ENCODE assay signal across 26 cellular contexts in genomic region chr7:90719159-90719558, GRCh38.
DNase-seq lines count a peak whose midpoint lies in the region; ATAC-seq and TF ChIP-seq lines count a peak whose summit lies in the region.
"Had no signal": no experiment of that assay in that cellular context is flagged by ENCODE, and none has a peak within 500 bp of the region (broad histone marks: within the 10 kb centered on the region; RNA-seq: fewer than 3 reads in every experiment).

No MANE protein-coding gene starts in this region.

- H3K4me3 ChIP-seq in A673 (ENCODE audit: low read depth, low read length, poor library complexity, severe bottlenecking) (no peak overlapping the region), KMS-11 (IDR thresholded peaks at IDR 0.05; ENCODE audit: insufficient read depth, low read depth, low read length) (no peak overlapping the region), endocrine pancreas (ENCODE audit: control insufficient read depth, insufficient read depth, low read length) (peak overlapping the region; percentile 61), HAP-1 (no peak overlapping the region)
- H3K4me3 ChIP-seq: K562, MG63, upper lobe of right lung had no signal

- no peak for TF ChIP-seq CTCF in A673 (conservative IDR thresholded peaks at IDR 0.05; ENCODE audit: low read depth, low read length)
- TF ChIP-seq CTCF in KMS-11 (conservative IDR thresholded peaks at IDR 0.05; ENCODE audit: low read depth, low read length): no peak
- no peak for TF ChIP-seq CTCF in nephron (IDR thresholded peaks at IDR 0.05; ENCODE audit: unreplicated experiment in 3 of 3)

- no peaks in the 10 kb centered on the region for H3K9me3 ChIP-seq in A673 (ENCODE audit: low read depth, low read length, poor library complexity, severe bottlenecking)
- no peaks in the 10 kb centered on the region for H3K9me3 ChIP-seq in endocrine pancreas (ENCODE audit: control insufficient read depth, low read length)
- no peaks in the 10 kb centered on the region for H3K9me3 ChIP-seq in HAP-1
- H3K9me3 ChIP-seq: MG63, neutrophil, upper lobe of right lung had no signal

- H3K27me3 ChIP-seq in A673 (replicated peaks; ENCODE audit: insufficient read depth, low read depth, low read length, poor library complexity) (no peaks in the 10 kb centered on the region), KMS-11 (ENCODE audit: insufficient read depth, low read depth) (no peaks in the 10 kb centered on the region), endocrine pancreas (ENCODE audit: control insufficient read depth, insufficient read depth, low read length) (no peaks in the 10 kb centered on the region), HAP-1 (ENCODE audit: low read depth) (no peaks in the 10 kb centered on the region)
- H3K27me3 ChIP-seq: MG63, neutrophil, upper lobe of right lung had no signal

- H4K20me1 ChIP-seq in KMS-11 (ENCODE audit: insufficient read depth): no peaks in the 10 kb centered on the region

- no peak for ATAC-seq in esophagus mucosa
- no peak for ATAC-seq in HG03139 (IDR thresholded peaks at IDR 0.05; ENCODE audit: unreplicated experiment)
- ATAC-seq: K562, upper lobe of right lung had no signal

- no peak overlapping the region for H3K4me3 Mint-ChIP-seq in nephron
- H3K4me3 Mint-ChIP-seq: activated naive CD8-positive, alpha-beta T cell treated with anti-CD3 and anti-CD28 coated beads, Interleukin-2, amount 10 ng/mL, durations not matched to agents 7 days and 5 days had no signal

- H3K36me3 ChIP-seq in A673 (ENCODE audit: insufficient read depth, low read length, poor library complexity, severe bottlenecking) (no peaks in the 10 kb centered on the region), KMS-11 (ENCODE audit: insufficient read depth) (no peaks in the 10 kb centered on the region), endocrine pancreas (ENCODE audit: control insufficient read depth, insufficient read depth, low read length) (no peaks in the 10 kb centered on the region), HAP-1 (replicated peaks) (no peaks in the 10 kb centered on the region)
- H3K36me3 ChIP-seq: MG63, neutrophil, upper lobe of right lung had no signal

- H3K9me3 Mint-ChIP-seq in nephron: no peaks in the 10 kb centered on the region
- H3K9me3 Mint-ChIP-seq: activated naive CD8-positive, alpha-beta T cell treated with anti-CD3 and anti-CD28 coated beads, Interleukin-2, amount 10 ng/mL, durations not matched to agents 7 days and 5 days had no signal

- H3K27ac Mint-ChIP-seq in nephron: peak overlapping the region; percentile 28 to 40 (median 37)
- H3K27ac Mint-ChIP-seq: activated naive CD8-positive, alpha-beta T cell treated with anti-CD3 and anti-CD28 coated beads, Interleukin-2, amount 10 ng/mL, durations not matched to agents 7 days and 5 days had no signal

- peak overlapping the region; percentile 99 for H3K4me2 ChIP-seq in KMS-11

- intact Hi-C loops in A673 (cut with micrococcal nuclease; ENCODE audit: unreplicated experiment): no loop called here

- in situ Hi-C loops in HAP-1 (cut with MboI; ENCODE audit: low sequenced_read_pairs): no loop called here

- no peaks in the 10 kb centered on the region for H3K27me3 Mint-ChIP-seq in nephron (ENCODE audit: low read depth)

- H2AFZ ChIP-seq in KMS-11 (ENCODE audit: low read depth): no peak overlapping the region

- DNase-seq in A673 (ENCODE audit: low spot score): no peak
- no peak for DNase-seq in NCI-H128 (lab: John Stamatoyannopoulos, UW; ENCODE audit: unreplicated experiment)
- no peak for DNase-seq in HAP-1 (ENCODE audit: low spot score in 2 of 2)
- DNase-seq: ACHN; activated CD4-positive, alpha-beta T cell treated with anti-CD3 and anti-CD28 coated beads for 4 hours; activated CD8-positive, alpha-beta memory T cell treated with anti-CD3 and anti-CD28 coated beads for 24 hours; activated effector memory CD4-positive, alpha-beta T cell treated with anti-CD3 and anti-CD28 coated beads, Interleukin-2, amount 50 U/mL, for 16 hours; activated naive CD8-positive, alpha-beta T cell treated with anti-CD3 and anti-CD28 coated beads, Interleukin-2, amount 10 ng/mL, durations not matched to agents 7 days and 5 days; activated T-cell treated with anti-CD3 and anti-CD28 coated beads, Interleukin-2, amount 50 U/mL, for 1 hour; GDM1; HCEC 1CT; MG63; NCI-H1417; NCI-H2081 treated with DMSO at 0.1 percent for 48 hours; NCI-H345; NCI-H774; stimulated activated CD8-positive, alpha-beta memory T cell treated with anti-CD3 and anti-CD28 coated beads, Interleukin-4, amount 100 ng/mL, for 48 hours; upper lobe of right lung had no signal

- peaks cover 100% of the 10 kb centered on the region for H3K79me2 ChIP-seq in KMS-11 (ENCODE audit: insufficient read depth, low read depth)

- H3K27ac ChIP-seq in A673 (ENCODE audit: low read depth, low read length, poor library complexity, severe bottlenecking): peak overlapping the region; percentile 58
- peak overlapping the region; percentile 38 for H3K27ac ChIP-seq in KMS-11
- H3K27ac ChIP-seq: neutrophil, RWPE1, upper lobe of right lung had no signal

- H3K4me1 Mint-ChIP-seq in nephron: peaks cover 61% of the 10 kb centered on the region
- H3K4me1 Mint-ChIP-seq: activated naive CD8-positive, alpha-beta T cell treated with anti-CD3 and anti-CD28 coated beads, Interleukin-2, amount 10 ng/mL, durations not matched to agents 7 days and 5 days had no signal

- no TSS peak for BruUV-seq in A673 (replicated peaks; lab: Mats Ljungman, UMichigan)

- POLR2A ChIA-PET in A673 (lab: Charles Lee; ENCODE audit: low non-redundant PET): no interaction called here

- H3K4me1 ChIP-seq in A673 (ENCODE audit: insufficient read depth, low read length, poor library complexity, severe bottlenecking) (peaks cover 85% of the 10 kb centered on the region), KMS-11 (ENCODE audit: low read depth, poor library complexity, severe bottlenecking) (peaks cover 100% of the 10 kb centered on the region), endocrine pancreas (ENCODE audit: control insufficient read depth, insufficient read depth, low read length) (peaks cover 45% of the 10 kb centered on the region), HAP-1 (no peaks in the 10 kb centered on the region)
- H3K4me1 ChIP-seq: upper lobe of right lung had no signal

- CTCF ChIA-PET in A673 (lab: Charles Lee): no interaction called here

- H3K9ac ChIP-seq in KMS-11: no peak overlapping the region
- no peak overlapping the region for H3K9ac ChIP-seq in endocrine pancreas (ENCODE audit: control insufficient read depth, insufficient read depth, low read length)

- no peaks in the 10 kb centered on the region for H3K36me3 Mint-ChIP-seq in nephron (ENCODE audit: low read depth)
- H3K36me3 Mint-ChIP-seq: activated naive CD8-positive, alpha-beta T cell treated with anti-CD3 and anti-CD28 coated beads, Interleukin-2, amount 10 ng/mL, durations not matched to agents 7 days and 5 days had no signal
